In genomic region chr2:105037572-105038382, GRCh38 we compare ENCODE assay signal across 1 cellular context.
A peak's percentile ranks its signal among the peaks of the same experiment; 100 is the strongest.
TF ChIP-seq lines count a peak whose summit lies in the region.

TSS of gene MRPS9 (plus strand) at chr2:105038069. CDS start at chr2:105038093, 24 bp downstream.

TF ChIP-seq in HepG2, 621 proteins besides CTCF, POLR2A, EP300 and RAD21 (continued from another document and continues in another):
- no peak for TF ChIP-seq RERE (CRISPR knock-in tag; IDR thresholded peaks at IDR 0.05; ENCODE audit: low read depth)
- no peak for TF ChIP-seq ZNF367 (CRISPR knock-in tag; IDR thresholded peaks at IDR 0.05; ENCODE audit: borderline replicate concordance)
- peak; percentile 76 for TF ChIP-seq ZNF605 (CRISPR knock-in tag; IDR thresholded peaks at IDR 0.05)
- TF ChIP-seq GATA4 (IDR thresholded peaks at IDR 0.05; ENCODE audit: borderline replicate concordance, low read depth), result peak; percentile 81
- no peak for TF ChIP-seq CREB3 (CRISPR knock-in tag; IDR thresholded peaks at IDR 0.05)
- no peak for TF ChIP-seq ARNTL (CRISPR knock-in tag; IDR thresholded peaks at IDR 0.05)
- peak; percentile 22 for TF ChIP-seq AGO2 (optimal IDR thresholded peaks at IDR 0.05; ENCODE audit: low read depth, low read length)
- peak; percentile 78; the same call in 1 of the 2 replicates for TF ChIP-seq IRF9 (CRISPR knock-in tag; IDR thresholded peaks at IDR 0.05; ENCODE audit: borderline replicate concordance)
- no peak for TF ChIP-seq RFXANK (CRISPR knock-in tag; IDR thresholded peaks at IDR 0.05)
- peak; percentile 69; the same call in 1 of the 2 replicates for TF ChIP-seq ZNF20 (CRISPR knock-in tag; IDR thresholded peaks at IDR 0.05)
- 0 out of 2 replicates have a peak, but pooled peaks have one; percentile 8 for TF ChIP-seq SOX13 (IDR thresholded peaks at IDR 0.05)
- no peak for TF ChIP-seq SOX13 (CRISPR knock-in tag; conservative IDR thresholded peaks at IDR 0.05 in 1 of 2, IDR thresholded peaks at IDR 0.05 in 1 of 2)
- TF ChIP-seq, protein P1, sequence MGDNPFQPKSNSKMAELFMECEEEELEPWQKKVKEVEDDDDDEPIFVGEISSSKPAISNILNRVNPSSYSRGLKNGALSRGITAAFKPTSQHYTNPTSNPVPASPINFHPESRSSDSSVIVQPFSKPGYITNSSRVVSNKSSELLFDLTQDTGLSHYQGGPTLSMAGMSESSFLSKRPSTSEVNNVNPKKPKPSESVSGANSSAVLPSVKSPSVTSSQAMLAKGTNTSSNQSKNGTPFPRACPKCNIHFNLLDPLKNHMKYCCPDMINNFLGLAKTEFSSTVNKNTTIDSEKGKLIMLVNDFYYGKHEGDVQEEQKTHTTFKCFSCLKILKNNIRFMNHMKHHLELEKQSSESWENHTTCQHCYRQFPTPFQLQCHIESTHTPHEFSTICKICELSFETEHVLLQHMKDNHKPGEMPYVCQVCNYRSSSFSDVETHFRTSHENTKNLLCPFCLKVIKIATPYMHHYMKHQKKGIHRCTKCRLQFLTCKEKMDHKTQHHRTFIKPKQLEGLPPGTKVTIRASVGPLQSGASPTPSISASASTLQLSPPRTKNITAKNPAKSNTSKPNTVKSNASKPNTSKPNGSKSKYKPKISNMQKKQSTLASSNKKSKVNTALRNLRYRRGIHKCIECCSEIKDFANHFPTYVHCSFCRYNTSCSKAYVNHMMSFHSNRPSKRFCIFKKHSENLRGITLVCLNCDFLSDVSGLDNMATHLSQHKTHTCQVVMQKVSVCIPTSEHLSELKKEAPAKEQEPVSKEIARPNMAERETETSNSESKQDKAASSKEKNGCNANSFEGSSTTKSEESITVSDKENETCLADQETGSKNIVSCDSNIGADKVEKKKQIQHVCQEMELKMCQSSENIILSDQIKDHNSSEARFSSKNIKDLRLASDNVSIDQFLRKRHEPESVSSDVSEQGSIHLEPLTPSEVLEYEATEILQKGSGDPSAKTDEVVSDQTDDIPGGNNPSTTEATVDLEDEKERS (CRISPR knock-in tag; IDR thresholded peaks at IDR 0.05), result peak; percentile 83
- TF ChIP-seq, protein P2, sequence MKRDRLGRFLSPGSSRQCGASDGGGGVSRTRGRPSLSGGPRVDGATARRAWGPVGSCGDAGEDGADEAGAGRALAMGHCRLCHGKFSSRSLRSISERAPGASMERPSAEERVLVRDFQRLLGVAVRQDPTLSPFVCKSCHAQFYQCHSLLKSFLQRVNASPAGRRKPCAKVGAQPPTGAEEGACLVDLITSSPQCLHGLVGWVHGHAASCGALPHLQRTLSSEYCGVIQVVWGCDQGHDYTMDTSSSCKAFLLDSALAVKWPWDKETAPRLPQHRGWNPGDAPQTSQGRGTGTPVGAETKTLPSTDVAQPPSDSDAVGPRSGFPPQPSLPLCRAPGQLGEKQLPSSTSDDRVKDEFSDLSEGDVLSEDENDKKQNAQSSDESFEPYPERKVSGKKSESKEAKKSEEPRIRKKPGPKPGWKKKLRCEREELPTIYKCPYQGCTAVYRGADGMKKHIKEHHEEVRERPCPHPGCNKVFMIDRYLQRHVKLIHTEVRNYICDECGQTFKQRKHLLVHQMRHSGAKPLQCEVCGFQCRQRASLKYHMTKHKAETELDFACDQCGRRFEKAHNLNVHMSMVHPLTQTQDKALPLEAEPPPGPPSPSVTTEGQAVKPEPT (CRISPR knock-in tag; IDR thresholded peaks at IDR 0.05; ENCODE audit: low read depth), result peak; percentile 62; the same call in 1 of the 2 replicates
- no peak for TF ChIP-seq MAFF (IDR thresholded peaks at IDR 0.05; ENCODE audit: low read depth, low read length)
- no peak for TF ChIP-seq ZNF496 (CRISPR knock-in tag; IDR thresholded peaks at IDR 0.05; ENCODE audit: insufficient replicate concordance)
- TF ChIP-seq ZNF329 (CRISPR knock-in tag; IDR thresholded peaks at IDR 0.05; ENCODE audit: low read depth), result no peak
- no peak for TF ChIP-seq ZNF432 (CRISPR knock-in tag; IDR thresholded peaks at IDR 0.05; ENCODE audit: borderline replicate concordance)
- TF ChIP-seq ZNF784 (CRISPR knock-in tag; IDR thresholded peaks at IDR 0.05; ENCODE audit: borderline replicate concordance), result 0 out of 2 replicates have a peak, but pooled peaks have one; percentile 21
- peak; percentile 67; the same call in 1 of the 2 replicates for TF ChIP-seq AHR (CRISPR knock-in tag; IDR thresholded peaks at IDR 0.05)
- TF ChIP-seq ZNF160 (CRISPR knock-in tag; IDR thresholded peaks at IDR 0.05), result no peak
- no peak; the same call in none of the 2 replicates for TF ChIP-seq TARDBP (CRISPR knock-in tag; IDR thresholded peaks at IDR 0.05)
- peak; percentile 65; the same call in 1 of the 2 replicates for TF ChIP-seq ZBTB20 (CRISPR knock-in tag; IDR thresholded peaks at IDR 0.05; ENCODE audit: borderline replicate concordance, low read depth)
- no peak for TF ChIP-seq TAF15 (IDR thresholded peaks at IDR 0.05; ENCODE audit: low read depth, low read length, poor library complexity, severe bottlenecking)
- TF ChIP-seq, protein P3, sequence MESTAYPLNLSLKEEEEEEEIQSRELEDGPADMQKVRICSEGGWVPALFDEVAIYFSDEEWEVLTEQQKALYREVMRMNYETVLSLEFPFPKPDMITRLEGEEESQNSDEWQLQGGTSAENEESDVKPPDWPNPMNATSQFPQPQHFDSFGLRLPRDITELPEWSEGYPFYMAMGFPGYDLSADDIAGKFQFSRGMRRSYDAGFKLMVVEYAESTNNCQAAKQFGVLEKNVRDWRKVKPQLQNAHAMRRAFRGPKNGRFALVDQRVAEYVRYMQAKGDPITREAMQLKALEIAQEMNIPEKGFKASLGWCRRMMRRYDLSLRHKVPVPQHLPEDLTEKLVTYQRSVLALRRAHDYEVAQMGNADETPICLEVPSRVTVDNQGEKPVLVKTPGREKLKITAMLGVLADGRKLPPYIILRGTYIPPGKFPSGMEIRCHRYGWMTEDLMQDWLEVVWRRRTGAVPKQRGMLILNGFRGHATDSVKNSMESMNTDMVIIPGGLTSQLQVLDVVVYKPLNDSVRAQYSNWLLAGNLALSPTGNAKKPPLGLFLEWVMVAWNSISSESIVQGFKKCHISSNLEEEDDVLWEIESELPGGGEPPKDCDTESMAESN (CRISPR knock-in tag; conservative IDR thresholded peaks at IDR 0.05), result 0 out of 2 replicates have a peak, but pooled peaks have one; percentile 43
- no peak for TF ChIP-seq ESRRA (CRISPR knock-in tag; IDR thresholded peaks at IDR 0.05; ENCODE audit: low read depth)
- peak; percentile 11; the same call in 1 of the 2 replicates for TF ChIP-seq PITX1 (CRISPR knock-in tag; IDR thresholded peaks at IDR 0.05)
- TF ChIP-seq SMARCE1 (IDR thresholded peaks at IDR 0.05; ENCODE audit: borderline replicate concordance), result no peak
- no peak for TF ChIP-seq ZNF180 (CRISPR knock-in tag; IDR thresholded peaks at IDR 0.05; ENCODE audit: borderline replicate concordance, low read depth)
- TF ChIP-seq MATR3 (CRISPR knock-in tag; IDR thresholded peaks at IDR 0.05), result no peak
- no peak for TF ChIP-seq ARID3A (IDR thresholded peaks at IDR 0.05; ENCODE audit: low read depth, low read length)
- TF ChIP-seq ZNF33A (CRISPR knock-in tag; IDR thresholded peaks at IDR 0.05; ENCODE audit: borderline replicate concordance), result no peak
- no peak for TF ChIP-seq ZBTB49 (CRISPR knock-in tag; IDR thresholded peaks at IDR 0.05; ENCODE audit: borderline replicate concordance)
- TF ChIP-seq ZNF230 (CRISPR knock-in tag; IDR thresholded peaks at IDR 0.05), result peak; percentile 62
- TF ChIP-seq FOXK2 (IDR thresholded peaks at IDR 0.05), result no peak
- TF ChIP-seq, protein P4, sequence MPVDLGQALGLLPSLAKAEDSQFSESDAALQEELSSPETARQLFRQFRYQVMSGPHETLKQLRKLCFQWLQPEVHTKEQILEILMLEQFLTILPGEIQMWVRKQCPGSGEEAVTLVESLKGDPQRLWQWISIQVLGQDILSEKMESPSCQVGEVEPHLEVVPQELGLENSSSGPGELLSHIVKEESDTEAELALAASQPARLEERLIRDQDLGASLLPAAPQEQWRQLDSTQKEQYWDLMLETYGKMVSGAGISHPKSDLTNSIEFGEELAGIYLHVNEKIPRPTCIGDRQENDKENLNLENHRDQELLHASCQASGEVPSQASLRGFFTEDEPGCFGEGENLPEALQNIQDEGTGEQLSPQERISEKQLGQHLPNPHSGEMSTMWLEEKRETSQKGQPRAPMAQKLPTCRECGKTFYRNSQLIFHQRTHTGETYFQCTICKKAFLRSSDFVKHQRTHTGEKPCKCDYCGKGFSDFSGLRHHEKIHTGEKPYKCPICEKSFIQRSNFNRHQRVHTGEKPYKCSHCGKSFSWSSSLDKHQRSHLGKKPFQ (CRISPR knock-in tag; IDR thresholded peaks at IDR 0.05; ENCODE audit: insufficient replicate concordance), result peak; percentile 30
- TF ChIP-seq ZNF34 (CRISPR knock-in tag; IDR thresholded peaks at IDR 0.05; ENCODE audit: borderline replicate concordance), result peak; percentile 20; the same call in 1 of the 2 replicates
